Comparison of ENCODE assay signal across 15 cellular contexts in the genomic region with DNA sequence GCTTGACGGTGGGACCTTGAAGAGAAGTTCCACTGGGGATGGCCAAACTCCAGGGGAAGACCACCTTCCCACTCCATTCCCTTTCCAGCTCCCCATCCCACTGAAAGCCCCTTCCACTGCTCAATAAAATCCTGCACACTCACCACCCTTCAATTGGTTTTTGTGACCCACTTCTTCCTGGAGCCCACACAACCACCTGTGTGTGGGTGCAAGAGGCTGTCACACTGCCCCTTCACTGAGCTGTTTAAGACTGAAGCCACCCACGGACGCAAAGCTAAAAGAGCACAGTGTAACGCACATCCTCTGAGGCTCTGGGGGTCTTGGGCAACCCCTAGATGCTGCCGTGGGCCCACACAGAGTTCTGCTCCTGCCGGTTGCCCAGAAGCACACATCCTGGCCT. TPM values are rescaled to one million over a fixed set of nuclear protein-coding genes. Genes with fewer than 3 reads are reported as not detected.
DNase-seq lines count a peak whose midpoint lies in the region; ATAC-seq and TF ChIP-seq lines count a peak whose summit lies in the region.
"Had no signal": no experiment of that assay in that cellular context is flagged by ENCODE, and none has a peak within 500 bp of the region (broad histone marks: within the 10 kb centered on the region; RNA-seq: fewer than 3 reads in every experiment).

No MANE protein-coding gene starts in this region.

- no peak overlapping the region for H2BK120ac ChIP-seq in neuronal stem cell (ENCODE audit: low read depth, low read length)

- no peak overlapping the region for H4K8ac ChIP-seq in neuronal stem cell (ENCODE audit: low read depth, low read length)

- no peak overlapping the region for H3K23ac ChIP-seq in neuronal stem cell (ENCODE audit: low read depth, low read length, poor library complexity)

- H2AK5ac ChIP-seq in neuronal stem cell (ENCODE audit: low read depth, low read length): peak overlapping the region; percentile 65

- intact Hi-C loops in upper lobe of right lung (cut with DNase I): no loop called here

- H3K27me3 Mint-ChIP-seq in activated T-cell treated with anti-CD3 and anti-CD28 coated beads, Interleukin-2, amount 50 U/mL, for 24 hours: peaks cover 38% of the 10 kb centered on the region
- H3K27me3 Mint-ChIP-seq in stimulated activated naive CD8-positive, alpha-beta T cell treated with anti-CD3 and anti-CD28 coated beads, Interleukin-15, amount 100 ng/mL, for 72 hours: peaks cover 13% of the 10 kb centered on the region

- no peak for TF ChIP-seq CTCF in upper lobe of right lung (IDR thresholded peaks at IDR 0.05)

- no peak for DNase-seq in activated T-cell treated with anti-CD3 and anti-CD28 coated beads, Interleukin-2, amount 50 U/mL, for 24 hours
- no peak for DNase-seq in activated T-cell treated with anti-CD3 and anti-CD28 coated beads, Interleukin-2, amount 50 U/mL, for 48 hours
- DNase-seq in stimulated activated naive CD8-positive, alpha-beta T cell treated with anti-CD3 and anti-CD28 coated beads, Interleukin-15, Interleukin-2, amounts not matched to agents 100 U/mL and 50 U/mL, for 24 hours: no peak
- DNase-seq in stimulated activated naive CD8-positive, alpha-beta T cell treated with anti-CD3 and anti-CD28 coated beads, Interleukin-15, amount 100 ng/mL, for 72 hours: no peak
- DNase-seq in neuronal stem cell (ENCODE audit: low spot score): no peak
- no peak for DNase-seq in upper lobe of right lung
- DNase-seq: 8988T; CD4-positive, alpha-beta memory T cell; DMS153; DMS79; GDM1; H9 had no signal

- no peak overlapping the region for H3K4ac ChIP-seq in neuronal stem cell (ENCODE audit: low read length)

- H3K27ac ChIP-seq in neuronal stem cell (replicated peaks; ENCODE audit: low read length) (no peak overlapping the region), upper lobe of right lung (no peak overlapping the region)
- H3K27ac ChIP-seq: BLaER1 had no signal

- peak; percentile 48 for ATAC-seq in stimulated activated naive CD8-positive, alpha-beta T cell treated with anti-CD3 and anti-CD28 coated beads, Interleukin-15, Interleukin-2, amounts not matched to agents 100 U/mL and 50 U/mL, for 24 hours
- ATAC-seq in stimulated activated naive CD8-positive, alpha-beta T cell treated with anti-CD3 and anti-CD28 coated beads, Interleukin-15, amount 100 ng/mL, for 72 hours: no peak
- ATAC-seq in GM19395 (IDR thresholded peaks at IDR 0.05; ENCODE audit: unreplicated experiment): no peak
- ATAC-seq in upper lobe of right lung: no peak

- H3K4me1 ChIP-seq in neuronal stem cell (ENCODE audit: control insufficient read depth in 2 of 2, insufficient read depth in 1 of 2, low read depth in 1 of 2, low read length in 2 of 2) (peaks cover 0 to 3% of the 10 kb centered on the region in 2 donors), upper lobe of right lung (no peaks in the 10 kb centered on the region)
- H3K4me1 ChIP-seq: BLaER1 had no signal

- no peak overlapping the region for H3K9ac ChIP-seq in neuronal stem cell (ENCODE audit: low read depth, low read length, poor library complexity)
- H3K9ac ChIP-seq: BLaER1 had no signal

- H3K4me2 ChIP-seq in neuronal stem cell (ENCODE audit: insufficient read depth, low read length, poor library complexity, severe bottlenecking): no peak overlapping the region
- H3K4me2 ChIP-seq: BLaER1 had no signal

- no peak overlapping the region for H3K4me3 ChIP-seq in neuronal stem cell (ENCODE audit: low read length in 2 of 2)
- H3K4me3 ChIP-seq in upper lobe of right lung: no peak overlapping the region
- H3K4me3 ChIP-seq: BLaER1 had no signal

- peaks cover 22% of the 10 kb centered on the region for H3K4me1 Mint-ChIP-seq in activated T-cell treated with anti-CD3 and anti-CD28 coated beads, Interleukin-2, amount 50 U/mL, for 24 hours (ENCODE audit: low read depth)
- peaks cover 19% of the 10 kb centered on the region for H3K4me1 Mint-ChIP-seq in stimulated activated naive CD8-positive, alpha-beta T cell treated with anti-CD3 and anti-CD28 coated beads, Interleukin-15, amount 100 ng/mL, for 72 hours

- H3K18ac ChIP-seq in neuronal stem cell (ENCODE audit: low read length): no peak overlapping the region

- H2BK5ac ChIP-seq in neuronal stem cell (ENCODE audit: low read length): no peak overlapping the region

- H4K91ac ChIP-seq in neuronal stem cell (ENCODE audit: low read depth, low read length, poor library complexity): no peak overlapping the region

- no peaks in the 10 kb centered on the region for H3K36me3 Mint-ChIP-seq in activated T-cell treated with anti-CD3 and anti-CD28 coated beads, Interleukin-2, amount 50 U/mL, for 24 hours (ENCODE audit: low read depth)
- H3K36me3 Mint-ChIP-seq: CD14-positive monocyte; CD4-positive, alpha-beta memory T cell had no signal

- no peak overlapping the region for H2AFZ ChIP-seq in neuronal stem cell (ENCODE audit: low read length)

- no peak overlapping the region for H2BK15ac ChIP-seq in neuronal stem cell (ENCODE audit: low read length)

- H3K14ac ChIP-seq in neuronal stem cell (ENCODE audit: low read length): no peak overlapping the region

- WGBS in neuronal stem cell (ENCODE audit: extremely low coverage in 2 of 2, insufficient read length in 2 of 2, insufficient replicate concordance in 1 of 2), 2 donors: no CpG with 5 or more reads among the region's 6 CpGs

- no peak overlapping the region for H2BK12ac ChIP-seq in neuronal stem cell (ENCODE audit: low read length)

- H3K4me3 Mint-ChIP-seq in activated T-cell treated with anti-CD3 and anti-CD28 coated beads, Interleukin-2, amount 50 U/mL, for 24 hours: no peak overlapping the region
- no peak overlapping the region for H3K4me3 Mint-ChIP-seq in stimulated activated naive CD8-positive, alpha-beta T cell treated with anti-CD3 and anti-CD28 coated beads, Interleukin-15, amount 100 ng/mL, for 72 hours
- H3K4me3 Mint-ChIP-seq: CD14-positive monocyte, H9 had no signal

- H3K79me1 ChIP-seq in neuronal stem cell (ENCODE audit: low read depth, low read length): no peaks in the 10 kb centered on the region

- H3K27ac Mint-ChIP-seq in activated T-cell treated with anti-CD3 and anti-CD28 coated beads, Interleukin-2, amount 50 U/mL, for 24 hours: peak overlapping the region; percentile 26
- H3K27ac Mint-ChIP-seq in stimulated activated naive CD8-positive, alpha-beta T cell treated with anti-CD3 and anti-CD28 coated beads, Interleukin-15, amount 100 ng/mL, for 72 hours: no peak overlapping the region

- H3K9me3 ChIP-seq in neuronal stem cell (replicated peaks in 1 of 2; ENCODE audit: control insufficient read depth in 2 of 2, insufficient read depth in 1 of 2, low read depth in 1 of 2, low read length in 2 of 2) (peaks cover 2 to 3% of the 10 kb centered on the region in 2 donors), upper lobe of right lung (no peaks in the 10 kb centered on the region)
- H3K9me3 ChIP-seq: BLaER1 had no signal

- H3K36me3 ChIP-seq in neuronal stem cell (replicated peaks in 1 of 2; ENCODE audit: control insufficient read depth in 2 of 2, insufficient read depth in 2 of 2, low read length in 2 of 2) (no peaks in the 10 kb centered on the region), upper lobe of right lung (no peaks in the 10 kb centered on the region)
- H3K36me3 ChIP-seq: BLaER1 had no signal

- H3K27me3 ChIP-seq in neuronal stem cell (ENCODE audit: control insufficient read depth in 3 of 3, insufficient read depth in 3 of 3, low read depth in 1 of 3, low read length in 3 of 3): no peaks in the 10 kb centered on the region
- no peaks in the 10 kb centered on the region for H3K27me3 ChIP-seq in upper lobe of right lung
- H3K27me3 ChIP-seq: BLaER1 had no signal

- no peaks in the 10 kb centered on the region for H3K9me3 Mint-ChIP-seq in activated T-cell treated with anti-CD3 and anti-CD28 coated beads, Interleukin-2, amount 50 U/mL, for 24 hours
- H3K9me3 Mint-ChIP-seq in stimulated activated naive CD8-positive, alpha-beta T cell treated with anti-CD3 and anti-CD28 coated beads, Interleukin-15, amount 100 ng/mL, for 72 hours: peaks cover 0 to 4% of the 10 kb centered on the region in 2 donors

RNA-seq across cellular contexts. Expression of a gene that starts 12.8 kb away (rescaled TPM):
- 26.3 TPM for polyA plus RNA-seq in neuronal stem cell (2013, experiment 1 of 2)
- 24.0 TPM for polyA plus RNA-seq in neuronal stem cell (2013, experiment 2 of 2)
- total RNA-seq in upper lobe of right lung: 65.0 TPM
